ENCODE assay signal across 26 cellular contexts in genomic region chr3:146153429-146153828, GRCh38. TPM values are rescaled to one million over a fixed set of nuclear protein-coding genes. Genes with fewer than 3 reads are reported as not detected.
DNase-seq lines count a peak whose midpoint lies in the region; ATAC-seq and TF ChIP-seq lines count a peak whose summit lies in the region.
"Had no signal": no experiment of that assay in that cellular context is flagged by ENCODE, and none has a peak within 500 bp of the region (broad histone marks: within the 10 kb centered on the region; RNA-seq: fewer than 3 reads in every experiment).

No MANE protein-coding gene starts in this region.

- no peaks in the 10 kb centered on the region for H3K9me3 Mint-ChIP-seq in progenitor cell of endocrine pancreas (ENCODE audit: low read depth)
- H3K9me3 Mint-ChIP-seq: activated naive CD4-positive, alpha-beta T cell treated with anti-CD3 and anti-CD28 coated beads, Interleukin-2, amount 10 ng/mL, durations not matched to agents 7 days and 5 days; central memory CD8-positive, alpha-beta T cell; type B pancreatic cell had no signal

- peaks cover 13% of the 10 kb centered on the region for H3K36me3 Mint-ChIP-seq in progenitor cell of endocrine pancreas (ENCODE audit: insufficient read depth)
- H3K36me3 Mint-ChIP-seq: activated naive CD4-positive, alpha-beta T cell treated with anti-CD3 and anti-CD28 coated beads, Interleukin-2, amount 10 ng/mL, durations not matched to agents 7 days and 5 days; IgD-negative memory B cell; naive B cell; type B pancreatic cell had no signal

- peaks cover 44% of the 10 kb centered on the region for H3K4me1 Mint-ChIP-seq in progenitor cell of endocrine pancreas (ENCODE audit: low read depth)
- H3K4me1 Mint-ChIP-seq: activated naive CD4-positive, alpha-beta T cell treated with anti-CD3 and anti-CD28 coated beads, Interleukin-2, amount 10 ng/mL, durations not matched to agents 7 days and 5 days; central memory CD8-positive, alpha-beta T cell; IgD-negative memory B cell; naive B cell had no signal

- ATAC-seq in heart right ventricle (no peak), left lobe of liver (peak; percentile 57), GM21723 (IDR thresholded peaks at IDR 0.05; ENCODE audit: unreplicated experiment) (no peak), GM19463 (IDR thresholded peaks at IDR 0.05; ENCODE audit: unreplicated experiment) (no peak)
- ATAC-seq: foreskin keratinocyte had no signal

- intact Hi-C loops in heart right ventricle (cut with DNase I) = no loop called here

- no peaks in the 10 kb centered on the region for H3K27me3 ChIP-seq in right atrium auricular region
- no peaks in the 10 kb centered on the region for H3K27me3 ChIP-seq in heart right ventricle
- H3K27me3 ChIP-seq: BLaER1 treated with 17β-estradiol and CSF1 and Interleukin-3, amounts not matched to agents 10 nM and 100 nM; foreskin keratinocyte; SJCRH30 had no signal

- no peak overlapping the region for H3K4me3 ChIP-seq in right atrium auricular region
- H3K4me3 ChIP-seq in heart right ventricle = no peak overlapping the region
- H3K4me3 ChIP-seq: BLaER1 treated with 17β-estradiol and CSF1 and Interleukin-3, amounts not matched to agents 10 nM and 100 nM; lung; PC-9; prostate gland; SJCRH30 had no signal

- no peak overlapping the region for H3K4me3 Mint-ChIP-seq in progenitor cell of endocrine pancreas (ENCODE audit: low read depth)
- H3K4me3 Mint-ChIP-seq: activated naive CD4-positive, alpha-beta T cell treated with anti-CD3 and anti-CD28 coated beads, Interleukin-2, amount 10 ng/mL, durations not matched to agents 7 days and 5 days; central memory CD8-positive, alpha-beta T cell; IgD-negative memory B cell; naive B cell had no signal

- peak overlapping the region; percentile 78 for H3K27ac Mint-ChIP-seq in progenitor cell of endocrine pancreas
- H3K27ac Mint-ChIP-seq: activated naive CD4-positive, alpha-beta T cell treated with anti-CD3 and anti-CD28 coated beads, Interleukin-2, amount 10 ng/mL, durations not matched to agents 7 days and 5 days; IgD-negative memory B cell; naive B cell had no signal

- H3K4me1 ChIP-seq in right atrium auricular region (peaks cover 0 to 75% of the 10 kb centered on the region in 2 donors), heart right ventricle (peaks cover 0 to 87% (median 57%) of the 10 kb centered on the region in 9 donors)
- H3K4me1 ChIP-seq: foreskin keratinocyte, prostate gland had no signal

- no peak for DNase-seq in right atrium auricular region (ENCODE audit: low spot score)
- DNase-seq in heart right ventricle = no peak
- no peak for DNase-seq in left lobe of liver (ENCODE audit: low spot score)
- DNase-seq in progenitor cell of endocrine pancreas (ENCODE audit: low spot score, unreplicated experiment) = no peak
- DNase-seq in stimulated activated CD4-positive, alpha-beta T cell treated with anti-CD3 and anti-CD28 coated beads, Interleukin-2, amount 100 ng/mL, for 48 hours = no peak
- DNase-seq in HPDE6-E6E7 (ENCODE audit: extremely low spot score) = no peak
- DNase-seq: activated CD4-positive, alpha-beta T cell treated with anti-CD3 and anti-CD28 coated beads for 48 hours; activated naive CD4-positive, alpha-beta T cell treated with anti-CD3 and anti-CD28 coated beads, Interleukin-2, amount 10 ng/mL, durations not matched to agents 7 days and 5 days; foreskin keratinocyte; naive B cell; NCI-H1105 treated with DMSO at 0.1 percent for 48 hours; NCI-H2081; NCI-H345; PC-9; SJCRH30; stimulated activated CD4-positive, alpha-beta T cell treated with anti-CD3 and anti-CD28 coated beads, Interleukin-4, amount 100 ng/mL, for 1 hour; stimulated activated naive CD4-positive, alpha-beta T cell treated with Interleukin-2 at 50 U/mL for 16 hours had no signal

- H3K27me3 Mint-ChIP-seq in progenitor cell of endocrine pancreas = no peaks in the 10 kb centered on the region
- H3K27me3 Mint-ChIP-seq: activated naive CD4-positive, alpha-beta T cell treated with anti-CD3 and anti-CD28 coated beads, Interleukin-2, amount 10 ng/mL, durations not matched to agents 7 days and 5 days; central memory CD8-positive, alpha-beta T cell; IgD-negative memory B cell; type B pancreatic cell had no signal

- 65 to 69% methylated on average over 4 of the region's 4 CpGs for WGBS in heart right ventricle, 2 donors

- no peaks in the 10 kb centered on the region for H3K36me3 ChIP-seq in right atrium auricular region
- H3K36me3 ChIP-seq in heart right ventricle = peaks cover 0 to 13% (median 0%) of the 10 kb centered on the region in 9 donors
- H3K36me3 ChIP-seq: BLaER1 treated with 17β-estradiol and CSF1 and Interleukin-3, amounts not matched to agents 10 nM and 100 nM; prostate gland; SJCRH30 had no signal

- H3K27ac ChIP-seq in right atrium auricular region = peak overlapping the region; percentile 59 to 96
- peak overlapping the region in 4 of 10 donors; percentile 24 to 74 (median 39) for H3K27ac ChIP-seq in heart right ventricle
- H3K27ac ChIP-seq: BLaER1 treated with 17β-estradiol and CSF1 and Interleukin-3, amounts not matched to agents 10 nM and 100 nM; epithelial cell of prostate; foreskin keratinocyte; PC-9; prostate gland; SJCRH30 had no signal

- H3K9me3 ChIP-seq in right atrium auricular region (no peaks in the 10 kb centered on the region), heart right ventricle (no peaks in the 10 kb centered on the region)
- H3K9me3 ChIP-seq: BLaER1 treated with 17β-estradiol and CSF1 and Interleukin-3, amounts not matched to agents 10 nM and 100 nM; prostate gland; SJCRH30 had no signal

- TF ChIP-seq CTCF in right atrium auricular region (IDR thresholded peaks at IDR 0.05) (no peak), heart right ventricle (IDR thresholded peaks at IDR 0.05) (no peak), progenitor cell of endocrine pancreas (IDR thresholded peaks at IDR 0.05; ENCODE audit: unreplicated experiment) (no peak)

RNA-seq across cellular contexts. Expression of gene PLOD2, which starts 7.6 kb away (rescaled TPM):
- total RNA-seq in right atrium auricular region (10 to 100 TPM; 18.2 to 30.5 TPM), heart right ventricle (10 to 100 TPM; 12.5 to 44.6 (median 16.8) TPM), left lobe of liver (25.7 TPM), progenitor cell of endocrine pancreas (49.2 and 54.9 TPM in 2 replicates)
- polyA plus RNA-seq in heart right ventricle = 10 to 100 TPM; 13.7 to 32.7 TPM
- polyA plus RNA-seq: IgD-negative memory B cell had no signal
